28 cellular contexts compared by ENCODE assay signal in the genomic region with DNA sequence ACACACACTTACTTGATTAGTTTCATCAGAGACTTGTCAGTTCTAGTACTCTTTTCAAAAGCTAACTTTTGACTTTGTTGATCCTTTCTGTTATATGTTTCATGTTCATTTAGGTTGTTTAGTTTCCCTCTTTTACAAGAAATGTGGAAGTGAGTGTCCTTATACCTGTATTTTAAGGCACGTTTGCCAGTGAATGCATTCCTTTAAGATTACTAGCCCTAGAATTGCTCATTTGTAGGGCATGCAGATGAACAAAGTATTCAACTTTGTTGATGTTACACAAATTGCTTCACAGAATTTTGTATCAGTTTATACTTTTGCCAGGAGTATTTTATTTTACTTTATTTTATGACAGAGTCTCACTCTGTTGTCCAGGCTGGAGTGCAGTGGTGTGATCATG. TPM values are rescaled to one million over a fixed set of nuclear protein-coding genes. Genes with fewer than 3 reads are reported as not detected.
DNase-seq lines count a peak whose midpoint lies in the region; ATAC-seq, FAIRE-seq and TF ChIP-seq lines count a peak whose summit lies in the region.
"Had no signal": no experiment of that assay in that cellular context is flagged by ENCODE, and none has a peak within 500 bp of the region (broad histone marks: within the 10 kb centered on the region; RNA-seq: fewer than 3 reads in every experiment).

No MANE protein-coding gene starts in this region.

- no TSS peak for BruUV-seq in PC-3 (replicated peaks; lab: Mats Ljungman, UMichigan)

- no peaks in the 10 kb centered on the region for H3F3A ChIP-seq in PC-3 (ENCODE audit: low read length, unreplicated experiment)

- DNase-seq in ELR (ENCODE audit: low read depth): peak; percentile 62
- peak; percentile 77 for DNase-seq in PC-3
- peak; percentile 82 for DNase-seq in bronchial epithelial cell (ENCODE audit: low read depth)
- DNase-seq in omental fat pad (ENCODE audit: low spot score): no peak
- no peak for DNase-seq in posterior vena cava (ENCODE audit: low spot score)
- DNase-seq in frontal cortex (ENCODE audit: low spot score in 2 of 2): no peak
- DNase-seq in activated CD4-positive, alpha-beta memory T cell treated with anti-CD3 and anti-CD28 coated beads, Interleukin-2, amount 10 ng/mL, durations not matched to agents 7 days and 5 days: no peak
- DNase-seq in activated T-cell treated with anti-CD3 and anti-CD28 coated beads, Interleukin-2, amount 50 U/mL, for 4 hours: no peak
- DNase-seq: activated CD4-positive, alpha-beta T cell treated with anti-CD3 and anti-CD28 coated beads, Interleukin-2, amount 10 ng/mL, durations not matched to agents 24 days and 14 days; activated effector memory CD4-positive, alpha-beta T cell treated with Interleukin-2 at 50 U/mL for 16 hours; activated naive CD8-positive, alpha-beta T cell treated with anti-CD3 and anti-CD28 coated beads for 36 hours; DMS153; NCI-H1417 treated with DMSO at 0.1 percent for 48 hours; NCI-H2081; NCI-H2227 treated with DMSO at 0.1 percent for 48 hours; NCI-H69; stimulated activated naive B cell treated with anti-CD40 and anti-IgM and Interleukin-4, amounts not matched to agents 10 μg/mL and 1 μg/mL and 100 μg/mL, for 72 hours; substantia nigra had no signal

- H3K4me3 Mint-ChIP-seq in activated CD4-positive, alpha-beta memory T cell treated with anti-CD3 and anti-CD28 coated beads, Interleukin-2, amount 10 ng/mL, durations not matched to agents 7 days and 5 days: no peak overlapping the region
- H3K4me3 Mint-ChIP-seq in activated T-cell treated with anti-CD3 and anti-CD28 coated beads, Interleukin-2, amount 50 U/mL, for 4 hours: no peak overlapping the region
- H3K4me3 Mint-ChIP-seq: activated CD4-positive, alpha-beta T cell treated with anti-CD3 and anti-CD28 coated beads, Interleukin-2, amount 10 ng/mL, durations not matched to agents 24 days and 14 days; activated naive CD8-positive, alpha-beta T cell treated with anti-CD3 and anti-CD28 coated beads for 36 hours; GM23338; nephron; stimulated activated naive B cell treated with anti-CD40 and anti-IgM and Interleukin-4, amounts not matched to agents 10 μg/mL and 1 μg/mL and 100 μg/mL, for 72 hours; type B pancreatic cell had no signal

- peaks cover 4% of the 10 kb centered on the region for H3K9me3 Mint-ChIP-seq in activated CD4-positive, alpha-beta memory T cell treated with anti-CD3 and anti-CD28 coated beads, Interleukin-2, amount 10 ng/mL, durations not matched to agents 7 days and 5 days
- peaks cover under 1% of the 10 kb centered on the region for H3K9me3 Mint-ChIP-seq in activated T-cell treated with anti-CD3 and anti-CD28 coated beads, Interleukin-2, amount 50 U/mL, for 4 hours
- H3K9me3 Mint-ChIP-seq: activated CD4-positive, alpha-beta T cell treated with anti-CD3 and anti-CD28 coated beads, Interleukin-2, amount 10 ng/mL, durations not matched to agents 24 days and 14 days; nephron; type B pancreatic cell had no signal

- FAIRE-seq in bronchial epithelial cell (lab: Jason Lieb, UNC): no peak
- FAIRE-seq in frontal cortex (lab: Jason Lieb, UNC): no peak
- FAIRE-seq: RCC 7860 had no signal

- no peaks in the 10 kb centered on the region for H3K79me2 ChIP-seq in PC-3 (ENCODE audit: low read length)
- H3K79me2 ChIP-seq: hepatocyte had no signal

- H3K4me1 Mint-ChIP-seq in activated CD4-positive, alpha-beta memory T cell treated with anti-CD3 and anti-CD28 coated beads, Interleukin-2, amount 10 ng/mL, durations not matched to agents 7 days and 5 days: peaks cover 6% of the 10 kb centered on the region
- H3K4me1 Mint-ChIP-seq in activated T-cell treated with anti-CD3 and anti-CD28 coated beads, Interleukin-2, amount 50 U/mL, for 4 hours (ENCODE audit: low read depth): peaks cover 11% of the 10 kb centered on the region
- H3K4me1 Mint-ChIP-seq: GM23338 had no signal

- no peak for TF ChIP-seq CTCF in PC-3 (conservative IDR thresholded peaks at IDR 0.05; ENCODE audit: low read depth, low read length)
- no peak for TF ChIP-seq CTCF in bronchial epithelial cell (IDR thresholded peaks at IDR 0.05; ENCODE audit: insufficient read depth, low read length, severe bottlenecking)
- TF ChIP-seq CTCF in omental fat pad (IDR thresholded peaks at IDR 0.05): no peak

- H3K4me1 ChIP-seq in PC-3 (ENCODE audit: insufficient read depth, low read length): peaks cover 14% of the 10 kb centered on the region
- H3K4me1 ChIP-seq: ascending aorta, BLaER1 had no signal

- H3K9me3 ChIP-seq in PC-3 (ENCODE audit: low read length): no peaks in the 10 kb centered on the region
- H3K9me3 ChIP-seq: ascending aorta, BLaER1 had no signal

- H4K20me1 ChIP-seq in PC-3 (ENCODE audit: low read length): no peaks in the 10 kb centered on the region
- H4K20me1 ChIP-seq: BLaER1 had no signal

- no peaks in the 10 kb centered on the region for H3K9me2 ChIP-seq in PC-3 (replicated peaks; ENCODE audit: low read length)

- intact Hi-C loops in PC-3 (cut with micrococcal nuclease): no loop called here
- intact Hi-C loops in posterior vena cava (cut with DNase I): no loop called here

- H3K27me3 Mint-ChIP-seq in activated CD4-positive, alpha-beta memory T cell treated with anti-CD3 and anti-CD28 coated beads, Interleukin-2, amount 10 ng/mL, durations not matched to agents 7 days and 5 days: peaks cover 20% of the 10 kb centered on the region
- peaks cover 10% of the 10 kb centered on the region for H3K27me3 Mint-ChIP-seq in activated T-cell treated with anti-CD3 and anti-CD28 coated beads, Interleukin-2, amount 50 U/mL, for 4 hours (ENCODE audit: low read depth)

- CTCF ChIA-PET in PC-3 (lab: Charles Lee): no interaction called here
- CTCF ChIA-PET in activated CD4-positive, alpha-beta memory T cell treated with anti-CD3 and anti-CD28 coated beads, Interleukin-2, amount 10 ng/mL, durations not matched to agents 7 days and 5 days (lab: Charles Lee): no interaction called here

- ATAC-seq in PC-3 (peak; percentile 82), omental fat pad (ENCODE audit: low FRiP score) (peak; percentile 57)
- ATAC-seq in activated T-cell treated with anti-CD3 and anti-CD28 coated beads, Interleukin-2, amount 50 U/mL, for 4 hours: no peak
- ATAC-seq: GM23338; stimulated activated naive B cell treated with anti-CD40 and anti-IgM and Interleukin-4, amounts not matched to agents 10 μg/mL and 1 μg/mL and 100 μg/mL, for 72 hours had no signal

- no peak overlapping the region for H3K27ac ChIP-seq in PC-3 (ENCODE audit: low read length)
- H3K27ac ChIP-seq: ascending aorta, BLaER1, hepatocyte, HL-60 had no signal

- POLR2A ChIA-PET in PC-3 (lab: Charles Lee; ENCODE audit: unreplicated experiment): interaction anchor here (0.6 kb wide), 1 partner anchor 436 kb away, joined by 15 read pairs; no protein-coding TSS in a partner anchor
- POLR2A ChIA-PET in activated CD4-positive, alpha-beta memory T cell treated with anti-CD3 and anti-CD28 coated beads, Interleukin-2, amount 10 ng/mL, durations not matched to agents 7 days and 5 days (lab: Charles Lee): interaction anchor here (1.1 kb wide), 1 partner anchor 56 kb away, joined by 3 read pairs; no protein-coding TSS in a partner anchor

- H3K36me3 ChIP-seq in PC-3 (ENCODE audit: low read depth, low read length) (no peaks in the 10 kb centered on the region), bronchial epithelial cell (ENCODE audit: control insufficient read depth, insufficient read depth, low read length) (no peaks in the 10 kb centered on the region)
- H3K36me3 ChIP-seq: ascending aorta, BLaER1 had no signal

- H3K36me3 Mint-ChIP-seq in activated CD4-positive, alpha-beta memory T cell treated with anti-CD3 and anti-CD28 coated beads, Interleukin-2, amount 10 ng/mL, durations not matched to agents 7 days and 5 days (ENCODE audit: low read depth): peaks cover 3% of the 10 kb centered on the region
- H3K36me3 Mint-ChIP-seq in activated T-cell treated with anti-CD3 and anti-CD28 coated beads, Interleukin-2, amount 50 U/mL, for 4 hours (ENCODE audit: insufficient read depth): no peaks in the 10 kb centered on the region
- H3K36me3 Mint-ChIP-seq: type B pancreatic cell had no signal

- H3K4me2 ChIP-seq in PC-3 (ENCODE audit: low read length): peak overlapping the region; percentile 32
- H3K4me2 ChIP-seq: BLaER1, GM23338, hepatocyte had no signal

- no peak overlapping the region for H3K27ac Mint-ChIP-seq in activated CD4-positive, alpha-beta memory T cell treated with anti-CD3 and anti-CD28 coated beads, Interleukin-2, amount 10 ng/mL, durations not matched to agents 7 days and 5 days
- H3K27ac Mint-ChIP-seq: activated CD4-positive, alpha-beta T cell treated with anti-CD3 and anti-CD28 coated beads, Interleukin-2, amount 10 ng/mL, durations not matched to agents 24 days and 14 days; activated naive CD8-positive, alpha-beta T cell treated with anti-CD3 and anti-CD28 coated beads for 36 hours; GM23338; nephron; stimulated activated naive B cell treated with anti-CD40 and anti-IgM and Interleukin-4, amounts not matched to agents 10 μg/mL and 1 μg/mL and 100 μg/mL, for 72 hours; type B pancreatic cell had no signal

- H3K27me3 ChIP-seq in PC-3 (ENCODE audit: low read length) (no peaks in the 10 kb centered on the region), bronchial epithelial cell (ENCODE audit: control insufficient read depth, insufficient read depth, low read length) (no peaks in the 10 kb centered on the region)
- H3K27me3 ChIP-seq: ascending aorta, BLaER1, hepatocyte had no signal

- H3K9ac ChIP-seq in PC-3 (ENCODE audit: low read length): no peak overlapping the region
- H3K9ac ChIP-seq: BLaER1 had no signal

- H3K4me3 ChIP-seq in PC-3 (ENCODE audit: low read length) (no peak overlapping the region), bronchial epithelial cell (ENCODE audit: low read depth, low read length) (no peak overlapping the region)
- H3K4me3 ChIP-seq: ascending aorta, BLaER1, GM23338, hepatocyte had no signal

- peak overlapping the region; percentile 8 for H2AFZ ChIP-seq in PC-3 (ENCODE audit: low read length)
- H2AFZ ChIP-seq: GM23338, hepatocyte had no signal

RNA-seq across cellular contexts. Expression of a gene that starts 6.3 kb away (rescaled TPM):
- total RNA-seq in PC-3 (2014; rRNA removed) (0.11 TPM in 1 of 2 replicates, not detected in the other), bronchial epithelial cell (1.8 and 2.6 TPM in 2 replicates), omental fat pad (1 to 10 TPM in 3 of 4 donors, under 1 TPM in 1; 0.31 to 5.3 (median 2.1) TPM), posterior vena cava (under 1 TPM; 0.24 to 0.46 TPM), frontal cortex (0.82 TPM)
- total RNA-seq in activated CD4-positive, alpha-beta memory T cell treated with anti-CD3 and anti-CD28 coated beads, Interleukin-2, amount 10 ng/mL, durations not matched to agents 7 days and 5 days: not detected
- total RNA-seq in activated T-cell treated with anti-CD3 and anti-CD28 coated beads, Interleukin-2, amount 50 U/mL, for 4 hours: under 1 TPM; 0.29 to 0.99 (median 0.60) TPM
- total RNA-seq: ascending aorta, G401, GM23338, hepatocyte, skeletal muscle tissue had no signal

RNA-seq across cellular contexts. Expression of a gene that starts 50.5 kb away (rescaled TPM):
- total RNA-seq in PC-3 (2014; rRNA removed) (0.40 and 0.69 TPM in 2 replicates), bronchial epithelial cell (1.6 and 3.1 TPM in 2 replicates), omental fat pad (100 to 1,000 TPM; 167 to 541 (median 270) TPM), posterior vena cava (100 to 1,000 TPM; 147 to 189 TPM), frontal cortex (0.41 TPM)
- total RNA-seq in activated CD4-positive, alpha-beta memory T cell treated with anti-CD3 and anti-CD28 coated beads, Interleukin-2, amount 10 ng/mL, durations not matched to agents 7 days and 5 days: 1 to 10 TPM; 1.3 to 1.5 TPM
- 10 to 100 TPM; 19.6 to 33.5 (median 21.3) TPM for total RNA-seq in activated T-cell treated with anti-CD3 and anti-CD28 coated beads, Interleukin-2, amount 50 U/mL, for 4 hours
- total RNA-seq: G401 had no signal

Comparison
In these comparisons a context has a peak if more than half of its experiments do, and no peak if none do; other contexts are left out.
1. DNase-seq: peak in ELR (single experiment), PC-3 (single experiment) and bronchial epithelial cell (single experiment); none in omental fat pad (single experiment), posterior vena cava (single experiment), frontal cortex (0 of 2), activated CD4-positive, alpha-beta memory T cell treated with anti-CD3 and anti-CD28 coated beads, Interleukin-2, amount 10 ng/mL, durations not matched to agents 7 days and 5 days (single experiment) and activated T-cell treated with anti-CD3 and anti-CD28 coated beads, Interleukin-2, amount 50 U/mL, for 4 hours (single experiment).
2. ATAC-seq: peak in PC-3 (single experiment) and omental fat pad (single experiment); none in activated T-cell treated with anti-CD3 and anti-CD28 coated beads, Interleukin-2, amount 50 U/mL, for 4 hours (0 of 2).
3. RNA of a gene that starts 50.5 kb away (total RNA-seq): 167 to 541 TPM in omental fat pad and 147 to 189 TPM in posterior vena cava; 19.6 to 33.5 TPM in activated T-cell treated with anti-CD3 and anti-CD28 coated beads, Interleukin-2, amount 50 U/mL, for 4 hours, 1.6 to 3.1 TPM in bronchial epithelial cell, 1.3 to 1.5 TPM in activated CD4-positive, alpha-beta memory T cell treated with anti-CD3 and anti-CD28 coated beads, Interleukin-2, amount 10 ng/mL, durations not matched to agents 7 days and 5 days, 0.40 to 0.69 TPM in PC-3 and 0.41 TPM in frontal cortex (single experiment); every median in the first group is over 4 times any median in the second.